8 cellular contexts compared by ENCODE assay signal in genomic region chr21:44845418-44846200, GRCh38. TPM values are rescaled to one million over a fixed set of nuclear protein-coding genes. Genes with fewer than 3 reads are reported as not detected.
DNase-seq lines count a peak whose midpoint lies in the region; ATAC-seq and TF ChIP-seq lines count a peak whose summit lies in the region.

No MANE protein-coding gene starts in this region.

- peaks cover 9% of the 10 kb centered on the region for H3K36me3 Mint-ChIP-seq in activated naive CD4-positive, alpha-beta T cell treated with anti-CD3 and anti-CD28 coated beads for 36 hours (ENCODE audit: low read depth)

- ATAC-seq in HG02678 (IDR thresholded peaks at IDR 0.05; ENCODE audit: unreplicated experiment) (peak; percentile 56), Panc1 (peak; percentile 86), Right ventricle myocardium inferior (peak; percentile 78), HG02970 (IDR thresholded peaks at IDR 0.05; ENCODE audit: low FRiP score, unreplicated experiment) (no peak)

- no peak; the same call in 1 of the 2 replicates for TF ChIP-seq CTCF in Panc1 (IDR thresholded peaks at IDR 0.05)

- no peaks in the 10 kb centered on the region for H3K9me3 Mint-ChIP-seq in activated naive CD4-positive, alpha-beta T cell treated with anti-CD3 and anti-CD28 coated beads for 36 hours

- peak overlapping the region; percentile 68 for H3K4me3 Mint-ChIP-seq in activated naive CD4-positive, alpha-beta T cell treated with anti-CD3 and anti-CD28 coated beads for 36 hours

- H3K9me3 ChIP-seq in Panc1 (ENCODE audit: control insufficient read depth, insufficient read depth, low read depth, low read length) = no peaks in the 10 kb centered on the region

- no peak overlapping the region for H3K27ac Mint-ChIP-seq in activated naive CD4-positive, alpha-beta T cell treated with anti-CD3 and anti-CD28 coated beads for 36 hours

- H3K4me1 Mint-ChIP-seq in activated naive CD4-positive, alpha-beta T cell treated with anti-CD3 and anti-CD28 coated beads for 36 hours (ENCODE audit: low read depth) = peaks cover 13% of the 10 kb centered on the region

- H3K36me3 ChIP-seq in Panc1 (ENCODE audit: control insufficient read depth, insufficient read depth, low read length) = no peaks in the 10 kb centered on the region; the same call in 1 of the 2 replicates

- CTCF ChIA-PET in Panc1 (lab: Charles Lee) = no interaction called here
- CTCF ChIA-PET in activated naive CD4-positive, alpha-beta T cell treated with anti-CD3 and anti-CD28 coated beads for 36 hours (lab: Charles Lee) = interaction anchor here (0.8 to 1.6 kb wide), 6 partner anchors 12 to 52 kb away, joined by 3 to 6 read pairs (median 3); partner anchors contain the start of gene PTTG1IP

- BruUV-seq in Panc1 (replicated peaks; lab: Mats Ljungman, UMichigan) = no TSS peak

- DNase-seq in DMS153 treated with DMSO at 0.1 percent for 48 hours (lab: John Stamatoyannopoulos, UW; ENCODE audit: unreplicated experiment) = peak; percentile 55
- DNase-seq in Panc1 (ENCODE audit: low read depth, low spot score) = no peak
- peak; percentile 74 for DNase-seq in activated naive CD4-positive, alpha-beta T cell treated with anti-CD3 and anti-CD28 coated beads for 36 hours
- peak; percentile 89 for DNase-seq in Right ventricle myocardium inferior (ENCODE audit: missing footprints)
- peak; percentile 92 for DNase-seq in posterior vena cava (ENCODE audit: low spot score)
- DNase-seq in putamen (ENCODE audit: low spot score) = no peak

- peak overlapping the region; percentile 25 to 46 for H3K4me3 ChIP-seq in Panc1 (ENCODE audit: low read depth in 2 of 2, low read length in 2 of 2)

- H3K27ac ChIP-seq in Panc1 (ENCODE audit: low read length) = peak overlapping the region; percentile 68

- no peaks in the 10 kb centered on the region for H3K27me3 Mint-ChIP-seq in activated naive CD4-positive, alpha-beta T cell treated with anti-CD3 and anti-CD28 coated beads for 36 hours (ENCODE audit: low read depth)

- in situ Hi-C loops in Panc1 (cut with HindIII; ENCODE audit: low pct_unique_long_range_greater_than_20kb, low sequenced_read_pairs) = no loop called here

- H3K4me1 ChIP-seq in Panc1 (ENCODE audit: control insufficient read depth, insufficient read depth, low read length) = peaks cover 15% of the 10 kb centered on the region

- POLR2A ChIA-PET in Panc1 (lab: Charles Lee) = no interaction called here

- intact Hi-C loops in Panc1 (cut with micrococcal nuclease; ENCODE audit: unreplicated experiment) = no loop called here
- intact Hi-C loops in activated naive CD4-positive, alpha-beta T cell treated with anti-CD3 and anti-CD28 coated beads for 36 hours (cut with micrococcal nuclease) = loop anchor here (1.0 to 2.0 kb wide), 4 partner anchors 23 to 46 kb away; no protein-coding TSS in a partner anchor
- intact Hi-C loops in Right ventricle myocardium inferior (cut with DNase I) = loop anchor here (2.0 kb wide), 1 partner anchor 27 kb away; the partner anchor contains the start of gene PTTG1IP
- intact Hi-C loops in posterior vena cava (cut with DNase I) = no loop called here

- no peaks in the 10 kb centered on the region for H3K27me3 ChIP-seq in Panc1 (ENCODE audit: control insufficient read depth, insufficient read depth, low read length)

RNA-seq across cellular contexts. Expression of gene SUMO3, which starts 27.7 kb away (rescaled TPM):
- total RNA-seq in Panc1 (2021; ENCODE audit: unreplicated experiment) (41.4 TPM), Right ventricle myocardium inferior (73.9 TPM), posterior vena cava (10 to 100 TPM; 53.5 to 58.3 TPM)
- 55.8 TPM for polyA plus RNA-seq in Panc1 (2012; ENCODE audit: insufficient read length)
- total RNA-seq in activated naive CD4-positive, alpha-beta T cell treated with anti-CD3 and anti-CD28 coated beads for 36 hours = 10 to 100 TPM; 87.1 to 94.7 TPM

RNA-seq across cellular contexts. Expression of gene PTTG1IP, which starts 27.9 kb away (rescaled TPM):
- total RNA-seq in Panc1 (2021; ENCODE audit: unreplicated experiment) (226 TPM), Right ventricle myocardium inferior (160 TPM), posterior vena cava (100 to 1,000 TPM; 202 to 246 TPM)
- polyA plus RNA-seq in Panc1 (2012; ENCODE audit: insufficient read length) = 169 TPM
- 10 to 100 TPM; 37.6 to 38.5 TPM for total RNA-seq in activated naive CD4-positive, alpha-beta T cell treated with anti-CD3 and anti-CD28 coated beads for 36 hours

RNA-seq across cellular contexts. Expression of gene UBE2G2, which starts 44.0 kb away (rescaled TPM):
- total RNA-seq in Panc1 (2021; ENCODE audit: unreplicated experiment) = 77.4 TPM
- 69.4 TPM for polyA plus RNA-seq in Panc1 (2012; ENCODE audit: insufficient read length)
- 10 to 100 TPM; 94.0 to 95.2 TPM for total RNA-seq in activated naive CD4-positive, alpha-beta T cell treated with anti-CD3 and anti-CD28 coated beads for 36 hours
- total RNA-seq in Right ventricle myocardium inferior = 66.6 TPM
- total RNA-seq in posterior vena cava = 10 to 100 TPM; 72.6 to 75.6 TPM

Comparison
In these comparisons a context has a peak if more than half of its experiments do, and no peak if none do; other contexts are left out.
1. DNase-seq: peak in DMS153 treated with DMSO at 0.1 percent for 48 hours (single experiment), activated naive CD4-positive, alpha-beta T cell treated with anti-CD3 and anti-CD28 coated beads for 36 hours (single experiment), Right ventricle myocardium inferior (single experiment) and posterior vena cava (single experiment); none in Panc1 (single experiment) and putamen (single experiment).
2. intact Hi-C loops: an anchor here in activated naive CD4-positive, alpha-beta T cell treated with anti-CD3 and anti-CD28 coated beads for 36 hours (1.0 to 2.0 kb wide) and Right ventricle myocardium inferior (2.0 kb wide); none called in Panc1 and posterior vena cava.